8 cellular contexts compared by ENCODE assay signal in the genomic region with DNA sequence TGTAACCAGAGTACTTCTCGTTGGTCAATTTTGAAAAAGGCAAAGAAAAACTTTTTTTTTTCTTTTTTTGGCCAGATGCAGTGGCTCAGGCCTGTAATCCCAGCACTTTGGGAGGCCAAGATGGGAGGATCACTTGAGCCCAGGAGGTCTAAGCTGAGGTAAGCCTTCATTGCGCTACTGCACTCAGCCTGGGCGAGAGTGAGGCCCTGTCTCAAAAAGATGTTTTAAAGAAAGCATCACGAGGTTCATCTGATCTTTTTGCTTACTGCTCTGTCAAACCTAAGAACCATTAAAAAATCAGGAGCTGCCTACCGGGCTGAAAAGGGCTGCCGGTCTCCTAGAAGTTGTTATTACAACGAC.
DNase-seq lines count a peak whose midpoint lies in the region; ATAC-seq and TF ChIP-seq lines count a peak whose summit lies in the region.

No MANE protein-coding gene starts in this region.

- H3K4me3 ChIP-seq in cardiac fibroblast (replicated peaks in 1 of 2; ENCODE audit: low read depth in 2 of 2, low read length in 2 of 2) (peak overlapping the region; percentile 67 to 79), muscle layer of duodenum (ENCODE audit: low read depth in 1 of 2, low read length in 2 of 2) (peak overlapping the region; percentile 70 to 73)

- H3K9me3 ChIP-seq in muscle layer of duodenum (ENCODE audit: control insufficient read depth in 1 of 2, low read length in 2 of 2): no peaks in the 10 kb centered on the region

- H3K27me3 ChIP-seq in muscle layer of duodenum (ENCODE audit: low read depth, low read length): no peaks in the 10 kb centered on the region

- H3K4me1 ChIP-seq in muscle layer of duodenum (ENCODE audit: control insufficient read depth in 1 of 2, insufficient read depth in 2 of 2, low read length in 2 of 2): peaks cover 0 to 10% of the 10 kb centered on the region in 2 donors

- H3K27ac ChIP-seq in muscle layer of duodenum (ENCODE audit: low read length): peak overlapping the region; percentile 89

- peaks cover 0 to 11% of the 10 kb centered on the region in 2 donors for H3K36me3 ChIP-seq in muscle layer of duodenum (ENCODE audit: control insufficient read depth in 1 of 2, insufficient read depth in 2 of 2, low read length in 2 of 2)

- no peak for DNase-seq in cardiac fibroblast (ENCODE audit: low read depth in 2 of 2)
- DNase-seq in NCI-H1694 treated with DMSO at 0.1 percent for 48 hours (lab: John Stamatoyannopoulos, UW): no peak
- no peak for DNase-seq in AG08396 (ENCODE audit: low spot score)

- TF ChIP-seq CTCF in cardiac fibroblast (IDR thresholded peaks at IDR 0.05; ENCODE audit: low read depth, low read length): no peak

- ATAC-seq in GM18502 (IDR thresholded peaks at IDR 0.05; ENCODE audit: poor library complexity, unreplicated experiment) (peak; percentile 6), HG03460 (IDR thresholded peaks at IDR 0.05; ENCODE audit: unreplicated experiment) (peak; percentile 11), HG03342 (IDR thresholded peaks at IDR 0.05; ENCODE audit: unreplicated experiment) (no peak), GM21576 (IDR thresholded peaks at IDR 0.05; ENCODE audit: unreplicated experiment) (no peak)

Comparison
In these comparisons a context has a peak if more than half of its experiments do, and no peak if none do; other contexts are left out.
1. ATAC-seq: peak in GM18502 (single experiment) and HG03460 (single experiment); none in HG03342 (single experiment) and GM21576 (single experiment).